In genomic region chr11:126115820-126116319, GRCh38 we compare ENCODE assay signal across 1 cellular context.
TF ChIP-seq lines count a peak whose summit lies in the region.

No MANE protein-coding gene starts in this region.

TF ChIP-seq in HepG2, 621 proteins besides CTCF, POLR2A, EP300 and RAD21 (continued from another document and continues in another):
- TF ChIP-seq, protein P1, sequence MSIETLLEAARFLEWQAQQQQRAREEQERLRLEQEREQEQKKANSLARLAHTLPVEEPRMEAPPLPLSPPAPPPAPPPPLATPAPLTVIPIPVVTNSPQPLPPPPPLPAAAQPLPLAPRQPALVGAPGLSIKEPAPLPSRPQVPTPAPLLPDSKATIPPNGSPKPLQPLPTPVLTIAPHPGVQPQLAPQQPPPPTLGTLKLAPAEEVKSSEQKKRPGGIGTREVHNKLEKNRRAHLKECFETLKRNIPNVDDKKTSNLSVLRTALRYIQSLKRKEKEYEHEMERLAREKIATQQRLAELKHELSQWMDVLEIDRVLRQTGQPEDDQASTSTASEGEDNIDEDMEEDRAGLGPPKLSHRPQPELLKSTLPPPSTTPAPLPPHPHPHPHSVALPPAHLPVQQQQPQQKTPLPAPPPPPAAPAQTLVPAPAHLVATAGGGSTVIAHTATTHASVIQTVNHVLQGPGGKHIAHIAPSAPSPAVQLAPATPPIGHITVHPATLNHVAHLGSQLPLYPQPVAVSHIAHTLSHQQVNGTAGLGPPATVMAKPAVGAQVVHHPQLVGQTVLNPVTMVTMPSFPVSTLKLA (IDR thresholded peaks at IDR 0.05) = peak; percentile 75; the same call in 1 of the 2 replicates
- TF ChIP-seq TARDBP (CRISPR knock-in tag; IDR thresholded peaks at IDR 0.05) (peak; percentile 79; the same call in 1 of the 2 replicates), THAP9 (CRISPR knock-in tag; IDR thresholded peaks at IDR 0.05; ENCODE audit: borderline replicate concordance) (peak; percentile 73), ZFP36 (IDR thresholded peaks at IDR 0.05; ENCODE audit: borderline replicate concordance, low read depth, low read length, partially characterized antibody) (no peak), FOSL2 (CRISPR knock-in tag; IDR thresholded peaks at IDR 0.05) (peak; percentile 80), ZNF687 (CRISPR knock-in tag; IDR thresholded peaks at IDR 0.05) (peak; percentile 90), CCDC6 (CRISPR knock-in tag; IDR thresholded peaks at IDR 0.05) (0 out of 2 replicates have a peak, but pooled peaks have one; percentile 32), FIP1L1 (IDR thresholded peaks at IDR 0.05; ENCODE audit: borderline replicate concordance, insufficient read depth, low read depth, low read length) (no peak), ZNF580 (CRISPR knock-in tag; IDR thresholded peaks at IDR 0.05; ENCODE audit: borderline replicate concordance, low read depth) (peak; percentile 79; the same call in 1 of the 2 replicates), RXRB (CRISPR knock-in tag; IDR thresholded peaks at IDR 0.05; ENCODE audit: borderline replicate concordance) (peak; percentile 88), ZNF713 (CRISPR knock-in tag; IDR thresholded peaks at IDR 0.05) (no peak), MXI1 (IDR thresholded peaks at IDR 0.05; ENCODE audit: borderline replicate concordance, low read depth, low read length) (peak; percentile 96; the same call in 2 of the 3 replicates), ZFP90 (CRISPR knock-in tag; IDR thresholded peaks at IDR 0.05; ENCODE audit: borderline replicate concordance) (no peak), ZSCAN20 (CRISPR knock-in tag; IDR thresholded peaks at IDR 0.05; ENCODE audit: borderline replicate concordance) (0 out of 2 replicates have a peak, but pooled peaks have one; percentile 27), ZNF776 (CRISPR knock-in tag; IDR thresholded peaks at IDR 0.05) (0 out of 2 replicates have a peak, but pooled peaks have one; percentile 41), ZNF317 (CRISPR knock-in tag; IDR thresholded peaks at IDR 0.05) (peak; percentile 63), MYC (CRISPR knock-in tag; IDR thresholded peaks at IDR 0.05; ENCODE audit: borderline replicate concordance) (peak; percentile 81), ZNF451 (CRISPR knock-in tag; IDR thresholded peaks at IDR 0.05) (peak; percentile 52; the same call in 1 of the 2 replicates), ZNF546 (CRISPR knock-in tag; conservative IDR thresholded peaks at IDR 0.05) (no peak), ZNF331 (CRISPR knock-in tag; IDR thresholded peaks at IDR 0.05) (peak; percentile 63; the same call in 1 of the 2 replicates), SOX5 (CRISPR knock-in tag; IDR thresholded peaks at IDR 0.05; ENCODE audit: borderline replicate concordance) (peak; percentile 86), PHF21A (CRISPR knock-in tag; IDR thresholded peaks at IDR 0.05) (peak; percentile 89), CREB1 (IDR thresholded peaks at IDR 0.05) (0 out of 2 replicates have a peak, but pooled peaks have one; percentile 21), CREB1 (CRISPR knock-in tag; IDR thresholded peaks at IDR 0.05) (no peak), ZNF605 (CRISPR knock-in tag; IDR thresholded peaks at IDR 0.05) (no peak), ZBTB38 (CRISPR knock-in tag; IDR thresholded peaks at IDR 0.05) (peak; percentile 65), RNF2 (conservative IDR thresholded peaks at IDR 0.05; ENCODE audit: low read depth) (peak; percentile 86; the same call in 1 of the 2 replicates), NR3C1 (CRISPR knock-in tag; IDR thresholded peaks at IDR 0.05) (no peak), BCL6 (CRISPR knock-in tag; IDR thresholded peaks at IDR 0.05) (peak; percentile 94), FOXK2 (IDR thresholded peaks at IDR 0.05) (peak; percentile 74), SKI (IDR thresholded peaks at IDR 0.05; ENCODE audit: partially characterized antibody) (peak; percentile 91), FUBP1 (CRISPR knock-in tag; IDR thresholded peaks at IDR 0.05; ENCODE audit: borderline replicate concordance) (peak; percentile 40; the same call in 1 of the 2 replicates), HMG20A (CRISPR knock-in tag; IDR thresholded peaks at IDR 0.05; ENCODE audit: borderline replicate concordance) (peak; percentile 84), KDM2A (CRISPR knock-in tag; IDR thresholded peaks at IDR 0.05; ENCODE audit: borderline replicate concordance, low read depth) (peak; percentile 77), PPARG (CRISPR knock-in tag; conservative IDR thresholded peaks at IDR 0.05) (peak; percentile 52; the same call in 1 of the 2 replicates), ELF3 (CRISPR knock-in tag; IDR thresholded peaks at IDR 0.05) (peak; percentile 89), ZNF780A (CRISPR knock-in tag; IDR thresholded peaks at IDR 0.05) (no peak), HNF4G (IDR thresholded peaks at IDR 0.05; ENCODE audit: borderline replicate concordance, low read depth, low read length) (no peak; the same call in 1 of the 2 replicates), HNF4G (CRISPR knock-in tag; IDR thresholded peaks at IDR 0.05; ENCODE audit: borderline replicate concordance, low read depth) (0 out of 2 replicates have a peak, but pooled peaks have one; percentile 50), RXRA (CRISPR knock-in tag; IDR thresholded peaks at IDR 0.05) (peak; percentile 90), FOSL1 (CRISPR knock-in tag; IDR thresholded peaks at IDR 0.05; ENCODE audit: borderline replicate concordance) (no peak), NONO (IDR thresholded peaks at IDR 0.05) (no peak), NONO (CRISPR knock-in tag; conservative IDR thresholded peaks at IDR 0.05) (peak; percentile 51), NR2F6 (IDR thresholded peaks at IDR 0.05) (0 out of 2 replicates have a peak, but pooled peaks have one; percentile 32), NR2F6 (CRISPR knock-in tag; IDR thresholded peaks at IDR 0.05) (peak; percentile 81), NR2F1 (CRISPR knock-in tag; IDR thresholded peaks at IDR 0.05) (no peak), ZFX (CRISPR knock-in tag; IDR thresholded peaks at IDR 0.05; ENCODE audit: low read depth) (peak; percentile 75), ZNF431 (CRISPR knock-in tag; IDR thresholded peaks at IDR 0.05; ENCODE audit: borderline replicate concordance, low read depth) (peak; percentile 79), ZNF430 (CRISPR knock-in tag; IDR thresholded peaks at IDR 0.05) (0 out of 2 replicates have a peak, but pooled peaks have one; percentile 55), ZNF878 (CRISPR knock-in tag; IDR thresholded peaks at IDR 0.05) (peak; percentile 83; the same call in 1 of the 2 replicates), SALL2 (CRISPR knock-in tag; IDR thresholded peaks at IDR 0.05) (peak; percentile 20; the same call in 1 of the 2 replicates), TCF12 (IDR thresholded peaks at IDR 0.05) (no peak), TCF12 (CRISPR knock-in tag; IDR thresholded peaks at IDR 0.05) (no peak), GATA4 (IDR thresholded peaks at IDR 0.05; ENCODE audit: borderline replicate concordance, low read depth) (no peak; the same call in 1 of the 2 replicates), FOXJ3 (CRISPR knock-in tag; IDR thresholded peaks at IDR 0.05; ENCODE audit: borderline replicate concordance) (peak; percentile 91), NFYB (CRISPR knock-in tag; IDR thresholded peaks at IDR 0.05) (peak; percentile 27; the same call in 1 of the 2 replicates), FOXP1 (IDR thresholded peaks at IDR 0.05) (peak; percentile 67), FOXP1 (CRISPR knock-in tag; IDR thresholded peaks at IDR 0.05) (peak; percentile 94), DPF2 (CRISPR knock-in tag; IDR thresholded peaks at IDR 0.05; ENCODE audit: borderline replicate concordance, low read depth) (0 out of 2 replicates have a peak, but pooled peaks have one; percentile 53), FOXK1 (CRISPR knock-in tag; IDR thresholded peaks at IDR 0.05; ENCODE audit: borderline replicate concordance, low read depth) (peak; percentile 86; the same call in 1 of the 2 replicates), ESRRA (CRISPR knock-in tag; IDR thresholded peaks at IDR 0.05; ENCODE audit: low read depth) (peak; percentile 36; the same call in 1 of the 2 replicates), ELF4 (CRISPR knock-in tag; IDR thresholded peaks at IDR 0.05; ENCODE audit: borderline replicate concordance) (no peak), ZNF510 (CRISPR knock-in tag; IDR thresholded peaks at IDR 0.05; ENCODE audit: low read depth) (peak; percentile 79; the same call in 1 of the 2 replicates), ZFP1 (CRISPR knock-in tag; IDR thresholded peaks at IDR 0.05) (0 out of 2 replicates have a peak, but pooled peaks have one; percentile 55), MXD4 (CRISPR knock-in tag; IDR thresholded peaks at IDR 0.05) (peak; percentile 97), ZNF33B (CRISPR knock-in tag; IDR thresholded peaks at IDR 0.05) (no peak)
- TF ChIP-seq, protein P2, sequence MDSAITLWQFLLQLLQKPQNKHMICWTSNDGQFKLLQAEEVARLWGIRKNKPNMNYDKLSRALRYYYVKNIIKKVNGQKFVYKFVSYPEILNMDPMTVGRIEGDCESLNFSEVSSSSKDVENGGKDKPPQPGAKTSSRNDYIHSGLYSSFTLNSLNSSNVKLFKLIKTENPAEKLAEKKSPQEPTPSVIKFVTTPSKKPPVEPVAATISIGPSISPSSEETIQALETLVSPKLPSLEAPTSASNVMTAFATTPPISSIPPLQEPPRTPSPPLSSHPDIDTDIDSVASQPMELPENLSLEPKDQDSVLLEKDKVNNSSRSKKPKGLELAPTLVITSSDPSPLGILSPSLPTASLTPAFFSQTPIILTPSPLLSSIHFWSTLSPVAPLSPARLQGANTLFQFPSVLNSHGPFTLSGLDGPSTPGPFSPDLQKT (CRISPR knock-in tag; IDR thresholded peaks at IDR 0.05; ENCODE audit: borderline replicate concordance) = no peak
- TF ChIP-seq, protein P3, sequence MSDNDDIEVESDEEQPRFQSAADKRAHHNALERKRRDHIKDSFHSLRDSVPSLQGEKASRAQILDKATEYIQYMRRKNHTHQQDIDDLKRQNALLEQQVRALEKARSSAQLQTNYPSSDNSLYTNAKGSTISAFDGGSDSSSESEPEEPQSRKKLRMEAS (IDR thresholded peaks at IDR 0.05) = peak; percentile 91
